Comparison of ENCODE assay signal across 22 cellular contexts in genomic region chr9:125985998-125986655, GRCh38.
"Had no signal": no experiment of that assay in that cellular context is flagged by ENCODE, and none has a peak within 500 bp of the region (broad histone marks: within the 10 kb centered on the region; RNA-seq: fewer than 3 reads in every experiment).

No MANE protein-coding gene starts in this region.

- H3K4me3 Mint-ChIP-seq: activated B cell treated with CpG ODN at 0.5 μM for 24 hours; activated CD4-positive, alpha-beta memory T cell treated with anti-CD3 and anti-CD28 coated beads for 36 hours; activated naive CD4-positive, alpha-beta T cell treated with anti-CD3 and anti-CD28 coated beads, Interleukin-2, amount 10 ng/mL, durations not matched to agents 7 days and 5 days; activated naive CD8-positive, alpha-beta T cell treated with anti-CD3 and anti-CD28 coated beads, Interleukin-2, amount 50 U/mL, for 24 hours; activated T-helper 17 cell treated with anti-CD3 and anti-CD28 coated beads, Interleukin-2, amount 50 U/mL, for 72 hours; central memory CD8-positive, alpha-beta T cell; neural progenitor cell; stimulated activated naive B cell treated with anti-CD40 and anti-IgM and Interleukin-4, amounts not matched to agents 10 μg/mL and 1 μg/mL and 100 μg/mL, for 72 hours; T-cell had no signal

- H3K27ac Mint-ChIP-seq: activated B cell treated with CpG ODN at 0.5 μM for 24 hours; activated CD4-positive, alpha-beta memory T cell treated with anti-CD3 and anti-CD28 coated beads for 36 hours; activated naive CD4-positive, alpha-beta T cell treated with anti-CD3 and anti-CD28 coated beads, Interleukin-2, amount 10 ng/mL, durations not matched to agents 7 days and 5 days; activated naive CD8-positive, alpha-beta T cell treated with anti-CD3 and anti-CD28 coated beads, Interleukin-2, amount 50 U/mL, for 24 hours; activated T-helper 17 cell treated with anti-CD3 and anti-CD28 coated beads, Interleukin-2, amount 50 U/mL, for 72 hours; stimulated activated naive B cell treated with anti-CD40 and anti-IgM and Interleukin-4, amounts not matched to agents 10 μg/mL and 1 μg/mL and 100 μg/mL, for 72 hours; T-cell had no signal

- H3K4me1 ChIP-seq: neural progenitor cell, pancreas, spleen, thyroid gland, uterus had no signal

- H3K4me3 ChIP-seq: esophagus squamous epithelium, neural progenitor cell, pancreas, SK-N-MC, spleen, thyroid gland, uterus had no signal

- H3K9me3 ChIP-seq: esophagus squamous epithelium, pancreas, spleen, thyroid gland, uterus had no signal

- H3K27ac ChIP-seq: esophagus squamous epithelium, neural progenitor cell, pancreas, SK-N-MC, spleen, thyroid gland, uterus had no signal

- H3K36me3 Mint-ChIP-seq: activated CD4-positive, alpha-beta memory T cell treated with anti-CD3 and anti-CD28 coated beads for 36 hours; activated naive CD4-positive, alpha-beta T cell treated with anti-CD3 and anti-CD28 coated beads, Interleukin-2, amount 10 ng/mL, durations not matched to agents 7 days and 5 days; neural progenitor cell; stimulated activated naive B cell treated with anti-CD40 and anti-IgM and Interleukin-4, amounts not matched to agents 10 μg/mL and 1 μg/mL and 100 μg/mL, for 72 hours; T-cell had no signal

- H3K36me3 ChIP-seq: esophagus squamous epithelium, neural progenitor cell, pancreas, spleen, thyroid gland, uterus had no signal

- ATAC-seq: activated naive CD8-positive, alpha-beta T cell treated with anti-CD3 and anti-CD28 coated beads, Interleukin-2, amount 50 U/mL, for 24 hours; activated T-helper 17 cell treated with anti-CD3 and anti-CD28 coated beads, Interleukin-2, amount 50 U/mL, for 72 hours; left colon; pancreas; stimulated activated naive B cell treated with anti-CD40 and anti-IgM and Interleukin-4, amounts not matched to agents 10 μg/mL and 1 μg/mL and 100 μg/mL, for 72 hours; T-cell had no signal

- DNase-seq: activated B cell treated with CpG ODN at 0.5 μM for 24 hours; activated CD4-positive, alpha-beta memory T cell treated with anti-CD3 and anti-CD28 coated beads for 36 hours; activated CD4-positive, alpha-beta T cell treated with anti-CD3 and anti-CD28 coated beads for 4 hours; activated naive CD4-positive, alpha-beta T cell treated with anti-CD3 and anti-CD28 coated beads, Interleukin-2, amount 10 ng/mL, durations not matched to agents 7 days and 5 days; activated naive CD8-positive, alpha-beta T cell treated with anti-CD3 and anti-CD28 coated beads, Interleukin-2, amount 50 U/mL, for 24 hours; activated T-cell treated with anti-CD3 and anti-CD28 coated beads for 4 hours; anterior cingulate cortex; cortex of kidney; effector CD8-positive, alpha-beta T cell; esophagus squamous epithelium; left colon; midbrain; spleen; stimulated activated naive B cell treated with anti-CD40 and anti-IgM and Interleukin-4, amounts not matched to agents 10 μg/mL and 1 μg/mL and 100 μg/mL, for 72 hours; thyroid gland had no signal

- H3K9me3 Mint-ChIP-seq: activated B cell treated with CpG ODN at 0.5 μM for 24 hours; activated CD4-positive, alpha-beta memory T cell treated with anti-CD3 and anti-CD28 coated beads for 36 hours; activated T-helper 17 cell treated with anti-CD3 and anti-CD28 coated beads, Interleukin-2, amount 50 U/mL, for 72 hours had no signal

- H3K4me1 Mint-ChIP-seq: activated B cell treated with CpG ODN at 0.5 μM for 24 hours; activated naive CD4-positive, alpha-beta T cell treated with anti-CD3 and anti-CD28 coated beads, Interleukin-2, amount 10 ng/mL, durations not matched to agents 7 days and 5 days; activated naive CD8-positive, alpha-beta T cell treated with anti-CD3 and anti-CD28 coated beads, Interleukin-2, amount 50 U/mL, for 24 hours; activated T-helper 17 cell treated with anti-CD3 and anti-CD28 coated beads, Interleukin-2, amount 50 U/mL, for 72 hours; central memory CD8-positive, alpha-beta T cell; stimulated activated naive B cell treated with anti-CD40 and anti-IgM and Interleukin-4, amounts not matched to agents 10 μg/mL and 1 μg/mL and 100 μg/mL, for 72 hours; T-cell had no signal

- H3K27me3 ChIP-seq: neural progenitor cell, pancreas, thyroid gland, uterus had no signal

- H3K27me3 Mint-ChIP-seq: activated naive CD4-positive, alpha-beta T cell treated with anti-CD3 and anti-CD28 coated beads, Interleukin-2, amount 10 ng/mL, durations not matched to agents 7 days and 5 days had no signal
